22 cellular contexts compared by ENCODE assay signal in genomic region chr3:32940726-32941125, GRCh38. TPM values are rescaled to one million over a fixed set of nuclear protein-coding genes. Genes with fewer than 3 reads are reported as not detected.
DNase-seq lines count a peak whose midpoint lies in the region; ATAC-seq, FAIRE-seq and TF ChIP-seq lines count a peak whose summit lies in the region.
"Had no signal": no experiment of that assay in that cellular context is flagged by ENCODE, and none has a peak within 500 bp of the region (broad histone marks: within the 10 kb centered on the region; RNA-seq: fewer than 3 reads in every experiment).

No MANE protein-coding gene starts in this region.

- no peak for FAIRE-seq in HepG2 (lab: Jason Lieb, UNC)

- H3K36me3 Mint-ChIP-seq in neural progenitor cell = no peaks in the 10 kb centered on the region
- H3K36me3 Mint-ChIP-seq: CD14-positive monocyte; CD4-positive, alpha-beta memory T cell had no signal

- H2AFZ ChIP-seq in HepG2 (ENCODE audit: low read length) = no peak overlapping the region
- peak overlapping the region; percentile 42 for H2AFZ ChIP-seq in neural progenitor cell (replicated peaks)

- H3K27ac Mint-ChIP-seq in neural progenitor cell = no peak overlapping the region
- H3K27ac Mint-ChIP-seq: CD14-positive monocyte had no signal

- no peak for TF ChIP-seq EP300 in HepG2 (IDR thresholded peaks at IDR 0.05; ENCODE audit: low read depth in 2 of 2, low read length in 2 of 2)
- TF ChIP-seq EP300 in HepG2 (CRISPR knock-in tag; IDR thresholded peaks at IDR 0.05; ENCODE audit: borderline replicate concordance) = no peak

- ATAC-seq in HepG2 (no peak), right lobe of liver (no peak)

- H3K27ac ChIP-seq in HepG2 (ENCODE audit: extremely low read length, insufficient read depth, low read length) (no peak overlapping the region), right lobe of liver (no peak overlapping the region), neural progenitor cell (no peak overlapping the region), testis (no peak overlapping the region)
- H3K27ac ChIP-seq: BLaER1, HL-60 had no signal

- H3F3A ChIP-seq in neural progenitor cell (ENCODE audit: low read depth) = peaks cover 10% of the 10 kb centered on the region

- peaks cover 11% of the 10 kb centered on the region for H3K9me3 Mint-ChIP-seq in neural progenitor cell
- H3K9me3 Mint-ChIP-seq: CD4-positive, alpha-beta memory T cell had no signal

- intact Hi-C loops in HepG2 (cut with micrococcal nuclease; ENCODE audit: unreplicated experiment) (loop anchor here (10.0 kb wide), 1 partner anchor 64 kb away; no protein-coding TSS in a partner anchor), right lobe of liver (cut with DNase I) (no loop called here), testis (cut with DNase I; ENCODE audit: low total_unique reads) (no loop called here)

- no peaks in the 10 kb centered on the region for H3K79me2 ChIP-seq in HepG2 (ENCODE audit: insufficient read depth, low read length)
- H3K79me2 ChIP-seq in neural progenitor cell (ENCODE audit: low read depth) = no peaks in the 10 kb centered on the region

- H3K27me3 ChIP-seq in HepG2 (ENCODE audit: control insufficient read depth in 1 of 2, insufficient read depth in 2 of 2, low read length in 2 of 2) (no peaks in the 10 kb centered on the region; a peak in 1 of 5 replicates), right lobe of liver (no peaks in the 10 kb centered on the region), neural progenitor cell (no peaks in the 10 kb centered on the region), testis (no peaks in the 10 kb centered on the region)
- H3K27me3 ChIP-seq: BLaER1 had no signal

- H3K4me1 ChIP-seq in HepG2 (ENCODE audit: insufficient read depth, low read length) = no peaks in the 10 kb centered on the region
- H3K4me1 ChIP-seq in right lobe of liver = no peaks in the 10 kb centered on the region
- H3K4me1 ChIP-seq in neural progenitor cell = no peaks in the 10 kb centered on the region
- H3K4me1 ChIP-seq in testis = no peaks in the 10 kb centered on the region

- CTCF ChIA-PET in HepG2 (lab: Yijun Ruan, JAX; ENCODE audit: low intra/inter-chr PET ratio, low total read pairs) = no interaction called here

- WGBS in HepG2 (ENCODE audit: low lambda C conversion rate) = 87% methylated on average over 12 of the region's 16 CpGs
- WGBS in right lobe of liver (ENCODE audit: insufficient coverage, low coverage, low lambda C conversion rate, missing lambda C conversion rate) = 93% methylated on average over 16 of the region's 16 CpGs
- WGBS in testis, 2 donors = 64 to 77% methylated on average over 16 of the region's 16 CpGs

- in situ Hi-C loops in HepG2 (cut with HindIII; ENCODE audit: extremely low pct_ligation_motif_present, low pct_unique_long_range_greater_than_20kb) = no loop called here

- H3K4me3 ChIP-seq in HepG2 (replicated peaks in 1 of 3; ENCODE audit: insufficient read depth in 1 of 3, low read depth in 2 of 3, low read length in 3 of 3) = no peak overlapping the region
- no peak overlapping the region for H3K4me3 ChIP-seq in right lobe of liver
- no peak overlapping the region for H3K4me3 ChIP-seq in neural progenitor cell
- no peak overlapping the region for H3K4me3 ChIP-seq in testis
- H3K4me3 ChIP-seq: BLaER1 had no signal

- no peaks in the 10 kb centered on the region for H3K9me3 ChIP-seq in HepG2 (ENCODE audit: low read length)
- H3K9me3 ChIP-seq in right lobe of liver = no peaks in the 10 kb centered on the region
- no peaks in the 10 kb centered on the region for H3K9me3 ChIP-seq in neural progenitor cell (ENCODE audit: low read depth)
- H3K9me3 ChIP-seq in testis = no peaks in the 10 kb centered on the region
- H3K9me3 ChIP-seq: BLaER1 had no signal

- H3K4me2 ChIP-seq in HepG2 (ENCODE audit: low read depth, low read length) = no peak overlapping the region
- no peak overlapping the region for H3K4me2 ChIP-seq in neural progenitor cell
- H3K4me2 ChIP-seq: BLaER1 had no signal

- TF ChIP-seq POLR2A in HepG2 (IDR thresholded peaks at IDR 0.05; ENCODE audit: insufficient read depth in 1 of 2, low read depth in 2 of 2, low read length in 2 of 2) (no peak), right lobe of liver (IDR thresholded peaks at IDR 0.05) (no peak), testis (IDR thresholded peaks at IDR 0.05) (peak; percentile 39)

- H4K20me1 ChIP-seq in HepG2 (ENCODE audit: insufficient read depth, low read length) = no peaks in the 10 kb centered on the region
- no peaks in the 10 kb centered on the region for H4K20me1 ChIP-seq in neural progenitor cell (ENCODE audit: low read depth)
- H4K20me1 ChIP-seq: BLaER1 had no signal

- H3K4me3 Mint-ChIP-seq in neural progenitor cell = no peak overlapping the region
- H3K4me3 Mint-ChIP-seq: CD14-positive monocyte; CD4-positive, alpha-beta memory T cell had no signal

- no peaks in the 10 kb centered on the region for H3K36me3 ChIP-seq in HepG2 (replicated peaks in 1 of 2; ENCODE audit: control insufficient read depth in 1 of 2, insufficient read depth in 2 of 2, low read length in 2 of 2)
- no peaks in the 10 kb centered on the region for H3K36me3 ChIP-seq in right lobe of liver
- H3K36me3 ChIP-seq in neural progenitor cell = no peaks in the 10 kb centered on the region
- no peaks in the 10 kb centered on the region for H3K36me3 ChIP-seq in testis (ENCODE audit: low read depth, missing control alignments)
- H3K36me3 ChIP-seq: BLaER1 had no signal

- TF ChIP-seq RAD21 in HepG2 (CRISPR knock-in tag; IDR thresholded peaks at IDR 0.05) = no peak

- no peaks in the 10 kb centered on the region for H3K4me1 Mint-ChIP-seq in neural progenitor cell
- H3K4me1 Mint-ChIP-seq: CD14-positive monocyte; CD4-positive, alpha-beta memory T cell had no signal

- no TSS peak for BruUV-seq in HepG2 (replicated peaks; lab: Mats Ljungman, UMichigan)

- no peak for DNase-seq in HepG2 (ENCODE audit: low spot score)
- DNase-seq in right lobe of liver = no peak
- no peak for DNase-seq in neural progenitor cell (ENCODE audit: low spot score)
- DNase-seq in testis = peak; percentile 64
- DNase-seq in activated CD8-positive, alpha-beta memory T cell treated with anti-CD3 and anti-CD28 coated beads, Interleukin-2, amount 50 U/mL, for 4 hours = no peak
- DNase-seq in NCI-H1417 (lab: John Stamatoyannopoulos, UW) = no peak
- DNase-seq in GM10266 (ENCODE audit: extremely low spot score) = no peak
- DNase-seq: 8988T; CD4-positive, alpha-beta memory T cell; DMS153; DMS79; GDM1; GOT3; HCEC 1CT; IMR-90 had no signal

- peaks cover 2% of the 10 kb centered on the region for H3K27me3 Mint-ChIP-seq in neural progenitor cell (ENCODE audit: insufficient read depth, low read depth)
- H3K27me3 Mint-ChIP-seq: CD4-positive, alpha-beta memory T cell had no signal

- H3K9ac ChIP-seq in HepG2 (ENCODE audit: insufficient read depth, low read depth, low read length) (no peak overlapping the region), neural progenitor cell (no peak overlapping the region)
- H3K9ac ChIP-seq: BLaER1 had no signal

- TF ChIP-seq CTCF in HepG2 (CRISPR knock-in tag; IDR thresholded peaks at IDR 0.05) = no peak
- TF ChIP-seq CTCF in right lobe of liver (IDR thresholded peaks at IDR 0.05) = no peak
- TF ChIP-seq CTCF in neural progenitor cell (IDR thresholded peaks at IDR 0.05) = no peak
- no peak for TF ChIP-seq CTCF in testis (IDR thresholded peaks at IDR 0.05)
- TF ChIP-seq CTCF in GM10266 (IDR thresholded peaks at IDR 0.05; ENCODE audit: control insufficient read depth, insufficient read depth, low read depth, missing control alignments) = no peak

- POLR2A ChIA-PET in HepG2 (lab: Yijun Ruan, JAX) = interaction anchor here (0.6 kb wide), 1 partner anchor 410 kb away, joined by 3 read pairs; no protein-coding TSS in a partner anchor

TF ChIP-seq in HepG2, 621 proteins besides CTCF, POLR2A, EP300 and RAD21:
- no peak for TF ChIP-seq ZNF205 (CRISPR knock-in tag; IDR thresholded peaks at IDR 0.05)
- TF ChIP-seq PLRG1 (conservative IDR thresholded peaks at IDR 0.05) = no peak
- no peak for TF ChIP-seq ZNF619 (CRISPR knock-in tag; IDR thresholded peaks at IDR 0.05)
- TF ChIP-seq NFYB (CRISPR knock-in tag; IDR thresholded peaks at IDR 0.05) = 0 out of 2 replicates have a peak, but pooled peaks have one; percentile 43
TF ChIP-seq in HepG2: peak in this region for 1.

RNA-seq across cellular contexts. Expression of gene CCR4, which starts 10.7 kb away (rescaled TPM):
- 0.04 and 0.06 TPM in 2 replicates for total RNA-seq in HepG2 (2016; rRNA removed; fragmentation: Illumina TruSeq; extraction: Trizol)
- not detected in 2 replicates for total RNA-seq in HepG2 (2016; cell fraction: cytosol; rRNA removed; fragmentation: Illumina TruSeq; extraction: Trizol; ENCODE audit: low read depth)
- total RNA-seq in HepG2 (2016; cell fraction: insoluble cytoplasmic fraction; rRNA removed; fragmentation: Illumina TruSeq; extraction: Trizol) = 0.06 and 0.11 TPM in 2 replicates
- not detected in 2 replicates for total RNA-seq in HepG2 (2016; cell fraction: membrane; rRNA removed; fragmentation: Illumina TruSeq; extraction: Trizol)
- total RNA-seq in HepG2 (2016; cell fraction: nucleus; rRNA removed; fragmentation: Illumina TruSeq; extraction: Trizol) = 0.16 TPM in 1 of 2 replicates, not detected in the other
- 0.05 TPM in 2 replicates for polyA plus RNA-seq in HepG2 (2011; rRNA removed)
- polyA plus RNA-seq in HepG2 (2011; cell fraction: cytosol; rRNA removed) = 0.01 TPM in 1 of 2 replicates, not detected in the other
- polyA plus RNA-seq in HepG2 (2011; cell fraction: nucleus; rRNA removed) = 0.05 and 0.06 TPM in 2 replicates
- not detected in 2 replicates for polyA plus RNA-seq in HepG2 (2012)
- polyA plus RNA-seq in HepG2 (2016; cell fraction: cytosol; fragmentation: Illumina TruSeq; extraction: Trizol; ENCODE audit: low read depth) = not detected in 2 replicates
- polyA plus RNA-seq in HepG2 (2016; cell fraction: insoluble cytoplasmic fraction; fragmentation: Illumina TruSeq; extraction: Trizol; ENCODE audit: low read depth) = not detected in 2 replicates
- polyA plus RNA-seq in HepG2 (2016; cell fraction: membrane; fragmentation: Illumina TruSeq; extraction: Trizol; ENCODE audit: low read depth) = not detected in 2 replicates
- 0.24 and 0.29 TPM in 2 replicates for polyA plus RNA-seq in HepG2 (2016; cell fraction: nucleus; fragmentation: Illumina TruSeq; extraction: Trizol; ENCODE audit: insufficient read depth, low read depth)
- polyA minus RNA-seq in HepG2 (2011; rRNA and poly(A)+ RNA removed; ENCODE audit: low replicate concordance) = 0.05 and 0.16 TPM in 2 replicates
- not detected in 2 replicates for polyA minus RNA-seq in HepG2 (2011; cell fraction: cytosol; rRNA and poly(A)+ RNA removed)
- polyA minus RNA-seq in HepG2 (2011; cell fraction: nucleus; rRNA and poly(A)+ RNA removed) = 0.37 TPM in 1 of 2 replicates, not detected in the other
- under 1 TPM; 0.06 to 0.23 (median 0.11) TPM for total RNA-seq in right lobe of liver
- total RNA-seq in neural progenitor cell (ENCODE audit: low replicate concordance) = not detected in 2 replicates
- 1 to 10 TPM; 2.8 to 3.0 TPM for total RNA-seq in testis
- 2.0 TPM for polyA plus RNA-seq in testis (ENCODE audit: insufficient read depth, low read depth, low replicate concordance)
- total RNA-seq: A673, Daoy, HT1080, IMR-90 had no signal
- polyA plus RNA-seq: AG04450, IMR-90 had no signal
